In genomic region chr15:96703794-96704550, GRCh38 we compare ENCODE assay signal across 1 cellular context.
TF ChIP-seq lines count a peak whose summit lies in the region.

No MANE protein-coding gene starts in this region.

TF ChIP-seq in GM23338, 12 proteins besides CTCF, POLR2A, EP300 and RAD21 (continued from another document):
- TF ChIP-seq ETS1 (IDR thresholded peaks at IDR 0.05), result no peak
